ENCODE assay signal across 9 cellular contexts in the genomic region with DNA sequence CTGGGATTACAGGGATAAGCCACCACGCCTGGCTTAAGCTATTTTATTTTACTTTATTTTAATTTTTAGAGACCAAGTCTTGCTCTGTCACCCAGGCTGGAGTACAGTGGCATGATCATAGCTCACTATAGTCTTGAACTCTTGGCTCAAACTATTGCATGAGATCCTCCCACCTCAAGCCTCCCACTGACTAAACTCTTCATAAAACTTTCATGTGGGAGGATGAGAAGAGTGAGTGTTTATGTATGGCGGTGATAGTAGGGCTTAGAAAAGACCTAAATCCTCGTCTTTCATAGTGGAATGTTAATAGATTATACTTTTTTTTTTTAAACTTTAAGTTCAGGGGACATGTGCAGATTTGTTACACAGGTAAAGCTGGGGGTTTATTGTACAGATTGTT.
"Had no signal": no experiment of that assay in that cellular context is flagged by ENCODE, and none has a peak within 500 bp of the region (broad histone marks: within the 10 kb centered on the region; RNA-seq: fewer than 3 reads in every experiment).

No MANE protein-coding gene starts in this region.

- H3K27ac ChIP-seq: VCaP, WERI-Rb-1 had no signal

- ATAC-seq: activated CD4-positive, alpha-beta T cell treated with anti-CD3 and anti-CD28 coated beads for 36 hours; activated CD4-positive, CD25-positive, alpha-beta regulatory T cell treated with anti-CD3 and anti-CD28 coated beads, Interleukin-2, amount 50 U/mL, for 24 hours; activated CD8-positive, alpha-beta memory T cell treated with anti-CD3 and anti-CD28 coated beads, Interleukin-2, amount 10 ng/mL, durations not matched to agents 7 days and 5 days; activated CD8-positive, alpha-beta T cell treated with anti-CD3 and anti-CD28 coated beads for 36 hours; activated CD8-positive, alpha-beta T cell treated with anti-CD3 and anti-CD28 coated beads, Interleukin-2, amount 10 ng/mL, durations not matched to agents 7 days and 5 days; T-helper 17 cell; WTC11 had no signal

- H3K36me3 ChIP-seq: WERI-Rb-1 had no signal
